18 cellular contexts compared by ENCODE assay signal in genomic region chr22:24426436-24426835, GRCh38. TPM values are rescaled to one million over a fixed set of nuclear protein-coding genes. Genes with fewer than 3 reads are reported as not detected.
A peak's percentile ranks its signal among the peaks of the same experiment; 100 is the strongest.
DNase-seq lines count a peak whose midpoint lies in the region; ATAC-seq, FAIRE-seq and TF ChIP-seq lines count a peak whose summit lies in the region.
"Had no signal": no experiment of that assay in that cellular context is flagged by ENCODE, and none has a peak within 500 bp of the region (broad histone marks: within the 10 kb centered on the region; RNA-seq: fewer than 3 reads in every experiment).

No MANE protein-coding gene starts in this region.

- no peaks in the 10 kb centered on the region for H4K20me1 ChIP-seq in BLaER1 treated with 17β-estradiol and CSF1 and Interleukin-3, amounts not matched to agents 10 nM and 100 nM
- H4K20me1 ChIP-seq in HepG2 (ENCODE audit: insufficient read depth, low read length) (no peaks in the 10 kb centered on the region), MM.1S (ENCODE audit: insufficient read depth, low read length) (no peaks in the 10 kb centered on the region)

- POLR2A ChIA-PET in HepG2 (lab: Yijun Ruan, JAX) = no interaction called here

- BruUV-seq in HepG2 (replicated peaks; lab: Mats Ljungman, UMichigan) = no TSS peak

- WGBS in HepG2 (ENCODE audit: low lambda C conversion rate) = 78% methylated on average over 4 of the region's 4 CpGs

- H3K4me3 ChIP-seq in BLaER1 treated with 17β-estradiol and CSF1 and Interleukin-3, amounts not matched to agents 10 nM and 100 nM = peak overlapping the region in 1 of 10 experiments; percentile 52; a peak in 2 of 20 replicates
- no peak overlapping the region for H3K4me3 ChIP-seq in HepG2 (replicated peaks in 1 of 3; ENCODE audit: insufficient read depth in 1 of 3, low read depth in 2 of 3, low read length in 3 of 3)
- no peak overlapping the region for H3K4me3 ChIP-seq in MM.1S (ENCODE audit: low read length)
- H3K4me3 ChIP-seq: gastrocnemius medialis, thoracic aorta had no signal

- no peak for ATAC-seq in activated T-helper 17 cell treated with anti-CD3 and anti-CD28 coated beads, Interleukin-2, amount 50 U/mL, for 72 hours (replicated peaks)
- ATAC-seq in natural killer cell = no peak
- ATAC-seq in GM18858 (IDR thresholded peaks at IDR 0.05; ENCODE audit: unreplicated experiment) = no peak
- no peak for ATAC-seq in HepG2
- ATAC-seq: gastrocnemius medialis had no signal

- peaks cover 17% of the 10 kb centered on the region for H3K4me1 Mint-ChIP-seq in activated T-helper 17 cell treated with anti-CD3 and anti-CD28 coated beads, Interleukin-2, amount 50 U/mL, for 72 hours
- peaks cover 37 to 47% of the 10 kb centered on the region in 2 donors for H3K4me1 Mint-ChIP-seq in natural killer cell

- H3K9ac ChIP-seq in BLaER1 treated with 17β-estradiol and CSF1 and Interleukin-3, amounts not matched to agents 10 nM and 100 nM = peak overlapping the region in 10 of 11 experiments; percentile 15 to 85 (median 79); a peak in 16 of 22 replicates
- H3K9ac ChIP-seq in HepG2 (ENCODE audit: insufficient read depth, low read depth, low read length) (no peak overlapping the region), MM.1S (ENCODE audit: low read length) (no peak overlapping the region)

- no peaks in the 10 kb centered on the region for H3K9me3 Mint-ChIP-seq in activated T-helper 17 cell treated with anti-CD3 and anti-CD28 coated beads, Interleukin-2, amount 50 U/mL, for 72 hours
- no peaks in the 10 kb centered on the region for H3K9me3 Mint-ChIP-seq in natural killer cell
- H3K9me3 Mint-ChIP-seq: brain had no signal

- H2AFZ ChIP-seq in HepG2 (ENCODE audit: low read length) (no peak overlapping the region), MM.1S (ENCODE audit: low read length) (no peak overlapping the region)

- in situ Hi-C loops in HepG2 (cut with HindIII; ENCODE audit: extremely low pct_ligation_motif_present, low pct_unique_long_range_greater_than_20kb) = no loop called here

- FAIRE-seq in GM12892 (lab: Jason Lieb, UNC) (peak; percentile 62), HepG2 (lab: Jason Lieb, UNC) (no peak)
- FAIRE-seq: endometrium, TTC549 had no signal

- peaks cover 9 to 24% (median 14%) of the 10 kb centered on the region in 11 experiments; a peak in 21 of 22 replicates for H3K27me3 ChIP-seq in BLaER1 treated with 17β-estradiol and CSF1 and Interleukin-3, amounts not matched to agents 10 nM and 100 nM
- peaks cover 0 to 4% of the 10 kb centered on the region in 2 experiments; a peak in 2 of 5 replicates for H3K27me3 ChIP-seq in HepG2 (ENCODE audit: control insufficient read depth in 1 of 2, insufficient read depth in 2 of 2, low read length in 2 of 2)
- no peaks in the 10 kb centered on the region for H3K27me3 ChIP-seq in MM.1S (replicated peaks; ENCODE audit: insufficient read depth, low read length)

- no peak for TF ChIP-seq CTCF in natural killer cell (IDR thresholded peaks at IDR 0.05)
- no peak for TF ChIP-seq CTCF in HepG2 (CRISPR knock-in tag; IDR thresholded peaks at IDR 0.05)
- no peak for TF ChIP-seq CTCF in MM.1S (IDR thresholded peaks at IDR 0.05; ENCODE audit: low read length)

- TF ChIP-seq POLR2A in GM12892 (IDR thresholded peaks at IDR 0.05; ENCODE audit: low read depth, low read length) = no peak
- no peak for TF ChIP-seq POLR2A in HepG2 (IDR thresholded peaks at IDR 0.05; ENCODE audit: insufficient read depth in 1 of 2, low read depth in 2 of 2, low read length in 2 of 2)

- intact Hi-C loops in natural killer cell (cut with micrococcal nuclease) = no loop called here
- intact Hi-C loops in HepG2 (cut with micrococcal nuclease; ENCODE audit: unreplicated experiment) = no loop called here

- no peaks in the 10 kb centered on the region for H3K9me2 ChIP-seq in MM.1S (replicated peaks; ENCODE audit: insufficient read depth, low read length)

- H3K4me3 Mint-ChIP-seq in activated T-helper 17 cell treated with anti-CD3 and anti-CD28 coated beads, Interleukin-2, amount 50 U/mL, for 72 hours = peak overlapping the region; percentile 93
- peak overlapping the region; percentile 73 for H3K4me3 Mint-ChIP-seq in natural killer cell

- CTCF ChIA-PET in HepG2 (lab: Yijun Ruan, JAX; ENCODE audit: low intra/inter-chr PET ratio, low total read pairs) = no interaction called here

- no peaks in the 10 kb centered on the region for H3K36me3 ChIP-seq in BLaER1 treated with 17β-estradiol and CSF1 and Interleukin-3, amounts not matched to agents 10 nM and 100 nM
- H3K36me3 ChIP-seq in HepG2 (replicated peaks in 1 of 2; ENCODE audit: control insufficient read depth in 1 of 2, insufficient read depth in 2 of 2, low read length in 2 of 2) (no peaks in the 10 kb centered on the region), MM.1S (replicated peaks; ENCODE audit: insufficient read depth, low read length) (no peaks in the 10 kb centered on the region)
- H3K36me3 ChIP-seq: gastrocnemius medialis, thoracic aorta had no signal

- H3K9me3 ChIP-seq in BLaER1 treated with 17β-estradiol and CSF1 and Interleukin-3, amounts not matched to agents 10 nM and 100 nM (replicated peaks in 1 of 11) = peaks cover 0 to 3% (median 0%) of the 10 kb centered on the region in 11 experiments; a peak in 1 of 22 replicates
- H3K9me3 ChIP-seq in HepG2 (ENCODE audit: low read length) (no peaks in the 10 kb centered on the region), MM.1S (replicated peaks; ENCODE audit: insufficient read depth, low read length) (no peaks in the 10 kb centered on the region)
- H3K9me3 ChIP-seq: gastrocnemius medialis, thoracic aorta had no signal

- DNase-seq in GM12892 (ENCODE audit: insufficient read length) (no peak), natural killer cell (no peak), HepG2 (ENCODE audit: low spot score) (no peak), MM.1S (no peak)
- no peak for DNase-seq in stimulated activated naive CD4-positive, alpha-beta T cell treated with Interleukin-2 at 50 U/mL for 16 hours (lab: John Stamatoyannopoulos, UW)
- DNase-seq: activated CD8-positive, alpha-beta memory T cell treated with anti-CD3 and anti-CD28 coated beads, Interleukin-2, amount 50 U/mL, for 4 hours; EL; gastrocnemius medialis; midbrain; NCI-H2081; SHP77 treated with DMSO at 0.1 percent for 48 hours had no signal

- H3K79me2 ChIP-seq in HepG2 (ENCODE audit: insufficient read depth, low read length) (no peaks in the 10 kb centered on the region), MM.1S (ENCODE audit: low read length) (peaks cover 37% of the 10 kb centered on the region)

- H3K27ac Mint-ChIP-seq in activated T-helper 17 cell treated with anti-CD3 and anti-CD28 coated beads, Interleukin-2, amount 50 U/mL, for 72 hours = peak overlapping the region; percentile 90
- H3K27ac Mint-ChIP-seq in natural killer cell = peak overlapping the region in 1 of 2 donors; percentile 94

- H3K27ac ChIP-seq in BLaER1 treated with 17β-estradiol and CSF1 and Interleukin-3, amounts not matched to agents 10 nM and 100 nM = peak overlapping the region in 10 of 11 experiments; percentile 42 to 95 (median 89); a peak in 19 of 22 replicates
- H3K27ac ChIP-seq in HepG2 (ENCODE audit: extremely low read length, insufficient read depth, low read length) = no peak overlapping the region
- no peak overlapping the region for H3K27ac ChIP-seq in MM.1S (ENCODE audit: low read length)
- H3K27ac ChIP-seq: thoracic aorta had no signal

- H3K4me2 ChIP-seq in BLaER1 treated with 17β-estradiol and CSF1 and Interleukin-3, amounts not matched to agents 10 nM and 100 nM = peak overlapping the region; percentile 90 to 99 (median 97)
- no peak overlapping the region for H3K4me2 ChIP-seq in HepG2 (ENCODE audit: low read depth, low read length)
- H3K4me2 ChIP-seq in MM.1S (ENCODE audit: low read depth, low read length) = no peak overlapping the region

- H3F3A ChIP-seq in MM.1S (ENCODE audit: insufficient read depth, low read length) = peaks cover 27% of the 10 kb centered on the region

- TF ChIP-seq RAD21 in HepG2 (CRISPR knock-in tag; IDR thresholded peaks at IDR 0.05) = no peak

- peaks cover 59 to 77% (median 67%) of the 10 kb centered on the region in 10 experiments for H3K4me1 ChIP-seq in BLaER1 treated with 17β-estradiol and CSF1 and Interleukin-3, amounts not matched to agents 10 nM and 100 nM
- H3K4me1 ChIP-seq in HepG2 (ENCODE audit: insufficient read depth, low read length) (peaks cover 30% of the 10 kb centered on the region), MM.1S (ENCODE audit: low read length) (peaks cover 29% of the 10 kb centered on the region)

- TF ChIP-seq EP300 in HepG2 (IDR thresholded peaks at IDR 0.05; ENCODE audit: low read depth in 2 of 2, low read length in 2 of 2) (no peak), HepG2 (CRISPR knock-in tag; IDR thresholded peaks at IDR 0.05; ENCODE audit: borderline replicate concordance) (no peak)

- H3K36me3 Mint-ChIP-seq in activated T-helper 17 cell treated with anti-CD3 and anti-CD28 coated beads, Interleukin-2, amount 50 U/mL, for 72 hours (ENCODE audit: low read depth) = peaks cover 35% of the 10 kb centered on the region
- no peaks in the 10 kb centered on the region for H3K36me3 Mint-ChIP-seq in natural killer cell
- H3K36me3 Mint-ChIP-seq: brain had no signal

- no peaks in the 10 kb centered on the region for H3K27me3 Mint-ChIP-seq in activated T-helper 17 cell treated with anti-CD3 and anti-CD28 coated beads, Interleukin-2, amount 50 U/mL, for 72 hours
- H3K27me3 Mint-ChIP-seq in natural killer cell (ENCODE audit: low read depth in 2 of 2) = peaks cover 9 to 14% of the 10 kb centered on the region in 2 donors

RNA-seq across cellular contexts. Expression of gene ADORA2A, which starts 1.0 kb away (rescaled TPM):
- 14.3 TPM for polyA plus RNA-seq in GM12892 (2012; ENCODE audit: missing spikeins)
- 10 to 100 TPM; 25.9 to 47.8 TPM for total RNA-seq in activated T-helper 17 cell treated with anti-CD3 and anti-CD28 coated beads, Interleukin-2, amount 50 U/mL, for 72 hours
- total RNA-seq in natural killer cell (10 to 100 TPM; 11.0 to 15.0 (median 11.7) TPM), HepG2 (2016; rRNA removed; fragmentation: Illumina TruSeq; extraction: Trizol) (3.3 and 4.0 TPM in 2 replicates)
- total RNA-seq in HepG2 (2016; cell fraction: cytosol; rRNA removed; fragmentation: Illumina TruSeq; extraction: Trizol; ENCODE audit: low read depth) = 1.3 and 1.5 TPM in 2 replicates
- 3.1 and 3.5 TPM in 2 replicates for total RNA-seq in HepG2 (2016; cell fraction: insoluble cytoplasmic fraction; rRNA removed; fragmentation: Illumina TruSeq; extraction: Trizol)
- 2.9 and 5.0 TPM in 2 replicates for total RNA-seq in HepG2 (2016; cell fraction: membrane; rRNA removed; fragmentation: Illumina TruSeq; extraction: Trizol)
- 2.4 TPM in 2 replicates for total RNA-seq in HepG2 (2016; cell fraction: nucleus; rRNA removed; fragmentation: Illumina TruSeq; extraction: Trizol)
- polyA plus RNA-seq in HepG2 (2011; rRNA removed) = 5.0 and 7.3 TPM in 2 replicates
- polyA plus RNA-seq in HepG2 (2011; cell fraction: cytosol; rRNA removed) = 4.4 and 5.8 TPM in 2 replicates
- polyA plus RNA-seq in HepG2 (2011; cell fraction: nucleus; rRNA removed) = 15.5 and 20.4 TPM in 2 replicates
- 7.5 and 9.0 TPM in 2 replicates for polyA plus RNA-seq in HepG2 (2012)
- polyA plus RNA-seq in HepG2 (2016; cell fraction: cytosol; fragmentation: Illumina TruSeq; extraction: Trizol; ENCODE audit: low read depth) = 1.3 and 1.7 TPM in 2 replicates
- 3.1 and 3.9 TPM in 2 replicates for polyA plus RNA-seq in HepG2 (2016; cell fraction: insoluble cytoplasmic fraction; fragmentation: Illumina TruSeq; extraction: Trizol; ENCODE audit: low read depth)
- 2.3 and 3.2 TPM in 2 replicates for polyA plus RNA-seq in HepG2 (2016; cell fraction: membrane; fragmentation: Illumina TruSeq; extraction: Trizol; ENCODE audit: low read depth)
- polyA plus RNA-seq in HepG2 (2016; cell fraction: nucleus; fragmentation: Illumina TruSeq; extraction: Trizol; ENCODE audit: insufficient read depth, low read depth) = 4.1 and 4.2 TPM in 2 replicates
- 3.1 and 18.4 TPM in 2 replicates for polyA minus RNA-seq in HepG2 (2011; rRNA and poly(A)+ RNA removed; ENCODE audit: low replicate concordance)
- 1.4 and 2.7 TPM in 2 replicates for polyA minus RNA-seq in HepG2 (2011; cell fraction: cytosol; rRNA and poly(A)+ RNA removed)
- 4.9 and 7.1 TPM in 2 replicates for polyA minus RNA-seq in HepG2 (2011; cell fraction: nucleus; rRNA and poly(A)+ RNA removed)

Comparison
In these comparisons a context has a peak if more than half of its experiments do, and no peak if none do; other contexts are left out.
1. H3K27ac ChIP-seq: peak in BLaER1 treated with 17β-estradiol and CSF1 and Interleukin-3, amounts not matched to agents 10 nM and 100 nM (10 of 11); none in HepG2 (single experiment) and MM.1S (single experiment).
2. H3K4me2 ChIP-seq: peak in BLaER1 treated with 17β-estradiol and CSF1 and Interleukin-3, amounts not matched to agents 10 nM and 100 nM (11 of 11); none in HepG2 (single experiment) and MM.1S (single experiment).
3. H3K9ac ChIP-seq: peak in BLaER1 treated with 17β-estradiol and CSF1 and Interleukin-3, amounts not matched to agents 10 nM and 100 nM (10 of 11); none in HepG2 (single experiment) and MM.1S (single experiment).